Comparison of ENCODE assay signal across 6 cellular contexts in the genomic region with DNA sequence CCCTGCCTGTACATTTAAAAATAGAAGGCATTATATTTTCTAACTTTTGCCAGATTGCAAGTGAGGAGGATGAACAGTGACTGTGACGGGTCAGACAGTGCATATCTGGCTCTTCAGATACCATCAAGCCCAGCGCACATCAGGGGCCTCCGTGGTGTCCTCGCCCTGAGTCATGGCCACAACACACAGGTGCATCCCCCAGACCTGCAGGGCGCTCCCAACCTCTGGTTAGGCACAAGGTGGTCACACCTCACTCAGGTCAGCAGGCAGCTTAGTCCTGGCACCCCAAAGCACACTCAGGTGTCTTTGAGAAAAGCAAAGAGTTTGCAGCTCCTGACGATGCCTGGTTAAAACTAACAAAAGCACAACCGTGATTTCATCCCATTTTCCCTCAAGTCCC. TPM values are rescaled to one million over a fixed set of nuclear protein-coding genes. Genes with fewer than 3 reads are reported as not detected.
"Had no signal": no experiment of that assay in that cellular context is flagged by ENCODE, and none has a peak within 500 bp of the region (broad histone marks: within the 10 kb centered on the region; RNA-seq: fewer than 3 reads in every experiment).

No MANE protein-coding gene starts in this region.

- H3K27ac Mint-ChIP-seq: GM23338 had no signal

- DNase-seq: H7, HCEC 1CT, IMR-90 had no signal

- H3K4me3 ChIP-seq: GM23338 had no signal

- H3K4me1 Mint-ChIP-seq: GM23338 had no signal

- FAIRE-seq: HTR-8/SVneo had no signal

- H2AFZ ChIP-seq: GM23338 had no signal

- H3K4me2 ChIP-seq: GM23338 had no signal

- H3K4me3 Mint-ChIP-seq: GM23338 had no signal

- ATAC-seq: GM23338 had no signal

- H3K9me3 Mint-ChIP-seq: GM23338 had no signal

RNA-seq across cellular contexts. Expression of gene IRX2, which starts 28.6 kb away (rescaled TPM):
- total RNA-seq: H4 had no signal
